In genomic region chr18:52288403-52289004, GRCh38 we compare ENCODE assay signal across 8 cellular contexts. TPM values are rescaled to one million over a fixed set of nuclear protein-coding genes. Genes with fewer than 3 reads are reported as not detected.
DNase-seq lines count a peak whose midpoint lies in the region; ATAC-seq, FAIRE-seq and TF ChIP-seq lines count a peak whose summit lies in the region.

No MANE protein-coding gene starts in this region.

- H4K20me1 ChIP-seq in HepG2 (ENCODE audit: insufficient read depth, low read length): no peaks in the 10 kb centered on the region

- no peaks in the 10 kb centered on the region for H3K79me2 ChIP-seq in HepG2 (ENCODE audit: insufficient read depth, low read length)

- no peak for ATAC-seq in heart right ventricle
- ATAC-seq in HG03066 (IDR thresholded peaks at IDR 0.05; ENCODE audit: low read depth, unreplicated experiment): peak; percentile 76
- ATAC-seq in HepG2: peak; percentile 85
- no peak for ATAC-seq in GM18520 (IDR thresholded peaks at IDR 0.05; ENCODE audit: unreplicated experiment)

- peaks cover 0 to 16% (median 0%) of the 10 kb centered on the region in 7 donors for H3K27me3 ChIP-seq in heart right ventricle
- H3K27me3 ChIP-seq in HepG2 (ENCODE audit: control insufficient read depth in 1 of 2, insufficient read depth in 2 of 2, low read length in 2 of 2): no peaks in the 10 kb centered on the region
- no peaks in the 10 kb centered on the region for H3K27me3 ChIP-seq in spleen (replicated peaks in 1 of 7)

- intact Hi-C loops in heart right ventricle (cut with DNase I): loop anchor here in 1 of 10 donors (10.0 kb wide), 1 partner anchor 614 kb away; no protein-coding TSS in a partner anchor
- intact Hi-C loops in cardiac septum (cut with DNase I): loop anchor here (10.0 kb wide), 1 partner anchor 624 kb away; no protein-coding TSS in a partner anchor
- intact Hi-C loops in HepG2 (cut with micrococcal nuclease; ENCODE audit: unreplicated experiment): loop anchor here (1.0 to 5.0 kb wide), 4 partner anchors 281 to 1176 kb away; no protein-coding TSS in a partner anchor
- intact Hi-C loops in spleen (cut with DNase I; ENCODE audit: low total_unique reads): no loop called here

- POLR2A ChIA-PET in HepG2 (lab: Yijun Ruan, JAX): no interaction called here

- peak in 7 of 9 donors; percentile 17 to 49 (median 42) for TF ChIP-seq CTCF in heart right ventricle (IDR thresholded peaks at IDR 0.05)
- TF ChIP-seq CTCF in HepG2 (CRISPR knock-in tag; IDR thresholded peaks at IDR 0.05): peak; percentile 82
- peak in 3 of 11 experiments; percentile 16 to 33 (median 30) for TF ChIP-seq CTCF in spleen (IDR thresholded peaks at IDR 0.05 in 8 of 11, conservative IDR thresholded peaks at IDR 0.05 in 3 of 11)

- no peaks in the 10 kb centered on the region for H3K4me1 ChIP-seq in heart right ventricle
- H3K4me1 ChIP-seq in HepG2 (ENCODE audit: insufficient read depth, low read length): no peaks in the 10 kb centered on the region
- H3K4me1 ChIP-seq in spleen: no peaks in the 10 kb centered on the region

- TF ChIP-seq EP300 in HepG2 (IDR thresholded peaks at IDR 0.05; ENCODE audit: low read depth in 2 of 2, low read length in 2 of 2): no peak
- no peak for TF ChIP-seq EP300 in HepG2 (CRISPR knock-in tag; IDR thresholded peaks at IDR 0.05; ENCODE audit: borderline replicate concordance)

- no peak for TF ChIP-seq POLR2A in HepG2 (IDR thresholded peaks at IDR 0.05; ENCODE audit: insufficient read depth in 1 of 2, low read depth in 2 of 2, low read length in 2 of 2)
- no peak for TF ChIP-seq POLR2A in spleen (IDR thresholded peaks at IDR 0.05)

- H2AFZ ChIP-seq in HepG2 (ENCODE audit: low read length): no peak overlapping the region

- DNase-seq in heart right ventricle (peak in 1 of 2 donors; percentile 10), cardiac septum (ENCODE audit: low spot score) (no peak), RKO (ENCODE audit: low spot score) (peak; percentile 8), HepG2 (ENCODE audit: low spot score) (peak; percentile 17), spleen (no peak), cortex of kidney (lab: John Stamatoyannopoulos, UW) (no peak)

- no peaks in the 10 kb centered on the region for H3K9me3 ChIP-seq in heart right ventricle
- H3K9me3 ChIP-seq in HepG2 (ENCODE audit: low read length): no peaks in the 10 kb centered on the region
- no peaks in the 10 kb centered on the region for H3K9me3 ChIP-seq in spleen

- BruUV-seq in HepG2 (replicated peaks; lab: Mats Ljungman, UMichigan): no TSS peak

- in situ Hi-C loops in HepG2 (cut with HindIII; ENCODE audit: extremely low pct_ligation_motif_present, low pct_unique_long_range_greater_than_20kb): loop anchor here (5.0 to 25.0 kb wide), 2 partner anchors 621 to 1176 kb away; no protein-coding TSS in a partner anchor

- H3K4me2 ChIP-seq in HepG2 (ENCODE audit: low read depth, low read length): no peak overlapping the region

- H3K27ac ChIP-seq in heart right ventricle (no peak overlapping the region), HepG2 (ENCODE audit: extremely low read length, insufficient read depth, low read length) (no peak overlapping the region), spleen (no peak overlapping the region)

- H3K9ac ChIP-seq in HepG2 (ENCODE audit: insufficient read depth, low read depth, low read length): no peak overlapping the region

- WGBS in heart right ventricle, 2 donors: 35 to 41% methylated on average over 7 of the region's 7 CpGs
- 2% methylated on average over 7 of the region's 7 CpGs for WGBS in HepG2 (ENCODE audit: low lambda C conversion rate)
- 26 to 39% (median 30%) methylated on average over 7 of the region's 7 CpGs for WGBS in spleen, 5 donors

- no peak for FAIRE-seq in HepG2 (lab: Jason Lieb, UNC)

- TF ChIP-seq RAD21 in HepG2 (CRISPR knock-in tag; IDR thresholded peaks at IDR 0.05): peak; percentile 64

- H3K36me3 ChIP-seq in heart right ventricle (no peaks in the 10 kb centered on the region), HepG2 (replicated peaks in 1 of 2; ENCODE audit: control insufficient read depth in 1 of 2, insufficient read depth in 2 of 2, low read length in 2 of 2) (no peaks in the 10 kb centered on the region), spleen (no peaks in the 10 kb centered on the region)

- H3K4me3 ChIP-seq in heart right ventricle (no peak overlapping the region), HepG2 (replicated peaks in 1 of 3; ENCODE audit: insufficient read depth in 1 of 3, low read depth in 2 of 3, low read length in 3 of 3) (no peak overlapping the region), spleen (no peak overlapping the region)

- CTCF ChIA-PET in HepG2 (lab: Yijun Ruan, JAX; ENCODE audit: low intra/inter-chr PET ratio, low total read pairs): interaction anchor here (0.8 to 1.7 kb wide), 4 partner anchors 282 to 1178 kb away, joined by 3 to 18 read pairs (median 6); no protein-coding TSS in a partner anchor

TF ChIP-seq in HepG2, 621 proteins besides CTCF, POLR2A, EP300 and RAD21 (continues in another document):
- TF ChIP-seq PRDM15 (CRISPR knock-in tag; IDR thresholded peaks at IDR 0.05) (no peak), SMC3 (IDR thresholded peaks at IDR 0.05; ENCODE audit: low read length) (peak; percentile 95), ZUFSP (CRISPR knock-in tag; IDR thresholded peaks at IDR 0.05; ENCODE audit: borderline replicate concordance) (no peak), MIXL1 (CRISPR knock-in tag; IDR thresholded peaks at IDR 0.05) (0 out of 2 replicates have a peak, but pooled peaks have one; percentile 42), BCL6 (CRISPR knock-in tag; IDR thresholded peaks at IDR 0.05) (0 out of 2 replicates have a peak, but pooled peaks have one; percentile 26)

RNA-seq across cellular contexts. Expression of gene DCC, which starts 51.5 kb away (rescaled TPM):
- total RNA-seq in heart right ventricle: under 1 TPM in 3 of 10 donors, not detected in 7; 0.07 to 0.89 (median 0.11) TPM
- under 1 TPM in 1 of 2 donors, not detected in 1; under 0.01 TPM for polyA plus RNA-seq in heart right ventricle
- total RNA-seq in cardiac septum: not detected
- total RNA-seq in HepG2 (2016; rRNA removed; fragmentation: Illumina TruSeq; extraction: Trizol): not detected in 2 replicates
- not detected in 2 replicates for total RNA-seq in HepG2 (2016; cell fraction: cytosol; rRNA removed; fragmentation: Illumina TruSeq; extraction: Trizol; ENCODE audit: low read depth)
- total RNA-seq in HepG2 (2016; cell fraction: insoluble cytoplasmic fraction; rRNA removed; fragmentation: Illumina TruSeq; extraction: Trizol): not detected in 2 replicates
- total RNA-seq in HepG2 (2016; cell fraction: membrane; rRNA removed; fragmentation: Illumina TruSeq; extraction: Trizol): not detected in 2 replicates
- not detected in 2 replicates for total RNA-seq in HepG2 (2016; cell fraction: nucleus; rRNA removed; fragmentation: Illumina TruSeq; extraction: Trizol)
- not detected in 2 replicates for polyA plus RNA-seq in HepG2 (2011; rRNA removed)
- not detected in 2 replicates for polyA plus RNA-seq in HepG2 (2011; cell fraction: cytosol; rRNA removed)
- not detected in 2 replicates for polyA plus RNA-seq in HepG2 (2011; cell fraction: nucleus; rRNA removed)
- not detected in 2 replicates for polyA plus RNA-seq in HepG2 (2012)
- polyA plus RNA-seq in HepG2 (2016; cell fraction: cytosol; fragmentation: Illumina TruSeq; extraction: Trizol; ENCODE audit: low read depth): not detected in 2 replicates
- polyA plus RNA-seq in HepG2 (2016; cell fraction: insoluble cytoplasmic fraction; fragmentation: Illumina TruSeq; extraction: Trizol; ENCODE audit: low read depth): not detected in 2 replicates
- not detected in 2 replicates for polyA plus RNA-seq in HepG2 (2016; cell fraction: membrane; fragmentation: Illumina TruSeq; extraction: Trizol; ENCODE audit: low read depth)
- not detected in 2 replicates for polyA plus RNA-seq in HepG2 (2016; cell fraction: nucleus; fragmentation: Illumina TruSeq; extraction: Trizol; ENCODE audit: insufficient read depth, low read depth)
- not detected in 2 replicates for polyA minus RNA-seq in HepG2 (2011; rRNA and poly(A)+ RNA removed; ENCODE audit: low replicate concordance)
- polyA minus RNA-seq in HepG2 (2011; cell fraction: cytosol; rRNA and poly(A)+ RNA removed): not detected in 2 replicates
- not detected in 2 replicates for polyA minus RNA-seq in HepG2 (2011; cell fraction: nucleus; rRNA and poly(A)+ RNA removed)
- total RNA-seq in spleen: 1 to 10 TPM in 4 of 7 donors, under 1 TPM in 3; 0.28 to 9.2 (median 2.0) TPM
- under 1 TPM in 2 of 3 donors, not detected in 1; 0.03 to 0.13 TPM for polyA plus RNA-seq in spleen

Comparison
In these comparisons a context has a peak if more than half of its experiments do, and no peak if none do; other contexts are left out.
1. ATAC-seq: peak in HG03066 (single experiment) and HepG2 (single experiment); none in heart right ventricle (0 of 8) and GM18520 (single experiment).
2. DNase-seq: peak in RKO (single experiment) and HepG2 (single experiment); none in cardiac septum (single experiment), spleen (single experiment) and cortex of kidney (single experiment).